ENCODE assay signal across 25 cellular contexts in genomic region chr1:222987616-222988015, GRCh38.
"Had no signal": no experiment of that assay in that cellular context is flagged by ENCODE, and none has a peak within 500 bp of the region (broad histone marks: within the 10 kb centered on the region; RNA-seq: fewer than 3 reads in every experiment).

No MANE protein-coding gene starts in this region.

- H3K9me3 Mint-ChIP-seq: activated CD4-positive, alpha-beta memory T cell treated with anti-CD3 and anti-CD28 coated beads for 36 hours; activated naive CD8-positive, alpha-beta T cell treated with anti-CD3 and anti-CD28 coated beads for 36 hours; effector memory CD8-positive, alpha-beta T cell; mesothelial cell of epicardium; naive thymus-derived CD8-positive, alpha-beta T cell; type B pancreatic cell had no signal

- H3K27me3 ChIP-seq: colonic mucosa, dorsolateral prefrontal cortex, gastrocnemius medialis, neutrophil, ovary, spleen, vagina had no signal

- H3K9me3 ChIP-seq: colonic mucosa, gastrocnemius medialis, neutrophil, ovary, prostate gland, spleen, thoracic aorta, vagina had no signal

- H3K27ac ChIP-seq: colonic mucosa, dorsolateral prefrontal cortex, gastrocnemius medialis, neutrophil, ovary, prostate gland, spleen, thoracic aorta, vagina had no signal

- H3K27ac Mint-ChIP-seq: activated CD4-positive, alpha-beta memory T cell treated with anti-CD3 and anti-CD28 coated beads for 36 hours; activated naive CD8-positive, alpha-beta T cell treated with anti-CD3 and anti-CD28 coated beads for 36 hours; naive thymus-derived CD8-positive, alpha-beta T cell; type B pancreatic cell had no signal

- H3K4me3 Mint-ChIP-seq: activated CD4-positive, alpha-beta memory T cell treated with anti-CD3 and anti-CD28 coated beads for 36 hours; activated naive CD8-positive, alpha-beta T cell treated with anti-CD3 and anti-CD28 coated beads for 36 hours; mesothelial cell of epicardium; type B pancreatic cell had no signal

- H3K4me1 ChIP-seq: colonic mucosa, gastrocnemius medialis, prostate gland, spleen, vagina had no signal

- ATAC-seq: effector memory CD8-positive, alpha-beta T cell; esophagus mucosa; gastrocnemius medialis; left ventricle myocardium superior; naive thymus-derived CD8-positive, alpha-beta T cell had no signal

- DNase-seq: activated CD4-positive, alpha-beta memory T cell treated with anti-CD3 and anti-CD28 coated beads for 36 hours; activated CD4-positive, alpha-beta T cell treated with anti-CD3 and anti-CD28 coated beads for 48 hours; activated naive CD4-positive, alpha-beta T cell treated with Interleukin-2 at 50 U/mL for 16 hours; activated naive CD8-positive, alpha-beta T cell treated with anti-CD3 and anti-CD28 coated beads for 36 hours; activated T-cell treated with anti-CD3 and anti-CD28 coated beads, Interleukin-2, amount 50 U/mL, for 48 hours; central memory CD4-positive, alpha-beta T cell; colonic mucosa; dorsolateral prefrontal cortex; effector memory CD8-positive, alpha-beta T cell; gastrocnemius medialis; hypothalamus; left ventricle myocardium superior; mammary epithelial cell; naive thymus-derived CD8-positive, alpha-beta T cell; ovary; spleen; stimulated activated CD4-positive, alpha-beta T cell treated with anti-CD3 and anti-CD28 coated beads, Interleukin-4, amount 100 ng/mL, for 1 hour; stimulated activated naive CD4-positive, alpha-beta T cell treated with Interleukin-2 at 50 U/mL for 16 hours had no signal

- H3K4me3 ChIP-seq: colonic mucosa, dorsolateral prefrontal cortex, gastrocnemius medialis, ovary, prostate gland, spleen, thoracic aorta, vagina had no signal

- H3K27me3 Mint-ChIP-seq: activated CD4-positive, alpha-beta memory T cell treated with anti-CD3 and anti-CD28 coated beads for 36 hours; activated naive CD8-positive, alpha-beta T cell treated with anti-CD3 and anti-CD28 coated beads for 36 hours; effector memory CD8-positive, alpha-beta T cell; naive thymus-derived CD8-positive, alpha-beta T cell; type B pancreatic cell had no signal

- H3K36me3 ChIP-seq: colonic mucosa, neutrophil, ovary, prostate gland, thoracic aorta had no signal
